Comparison of ENCODE assay signal across 14 cellular contexts in the genomic region with DNA sequence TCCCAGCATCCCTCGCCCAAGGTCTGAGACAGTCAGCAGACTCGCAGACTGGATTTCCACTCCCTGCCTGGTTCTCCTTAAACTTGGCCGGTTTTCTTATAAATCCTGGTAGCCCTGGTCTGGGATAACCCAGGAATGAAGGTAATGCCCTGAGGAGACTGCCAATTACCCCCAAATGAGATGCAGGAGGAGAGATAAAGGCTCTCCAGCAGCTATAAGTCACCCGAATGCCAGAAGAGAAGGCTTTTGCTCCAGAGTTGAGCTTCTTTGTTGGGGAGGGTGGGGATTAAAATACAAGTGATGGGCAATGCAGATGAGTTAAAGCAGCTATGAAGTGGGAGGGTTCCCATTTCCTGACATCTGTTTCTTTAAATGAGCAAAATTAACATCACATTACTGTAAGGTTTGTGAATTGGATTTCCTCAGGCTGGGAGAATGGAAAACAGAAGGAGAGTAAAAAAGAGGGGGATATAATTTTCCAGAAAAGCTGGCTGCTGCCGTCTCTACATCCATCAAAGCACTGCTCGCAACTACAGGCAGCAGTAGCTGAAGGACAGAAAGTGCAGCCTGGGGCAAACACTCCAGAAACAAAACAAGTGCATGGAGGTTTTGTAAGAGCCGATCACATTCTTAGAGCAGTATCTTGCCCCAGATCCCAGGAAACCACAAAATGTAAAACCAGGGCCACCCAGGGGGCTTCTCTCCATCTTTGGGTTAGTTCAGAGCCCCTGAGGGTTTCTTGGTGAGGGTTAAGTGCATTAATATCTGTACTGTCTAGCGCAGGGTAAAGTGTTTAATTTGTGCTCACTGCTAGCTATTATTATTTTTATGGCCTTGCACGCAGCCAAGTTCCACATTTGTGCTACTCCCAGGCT.
DNase-seq lines count a peak whose midpoint lies in the region; ATAC-seq and TF ChIP-seq lines count a peak whose summit lies in the region.
"Had no signal": no experiment of that assay in that cellular context is flagged by ENCODE, and none has a peak within 500 bp of the region (broad histone marks: within the 10 kb centered on the region; RNA-seq: fewer than 3 reads in every experiment).

No MANE protein-coding gene starts in this region.

- H3K9me3 Mint-ChIP-seq in glutamatergic neuron (ENCODE audit: unreplicated experiment): peaks cover 8% of the 10 kb centered on the region
- no peaks in the 10 kb centered on the region for H3K9me3 Mint-ChIP-seq in stimulated activated naive CD8-positive, alpha-beta T cell treated with anti-CD3 and anti-CD28 coated beads, Interleukin-15, amount 100 ng/mL, for 72 hours
- H3K9me3 Mint-ChIP-seq: CD8-positive, alpha-beta memory T cell had no signal

- POLR2A ChIA-PET in SK-N-SH (lab: Yijun Ruan, JAX): interaction anchor here (0.9 to 1.9 kb wide), 7 partner anchors 9 to 129 kb away, joined by 3 to 15 read pairs (median 4); no protein-coding TSS in a partner anchor

- H3K36me3 ChIP-seq in SK-N-SH (replicated peaks in 1 of 2; ENCODE audit: control insufficient read depth in 1 of 2, insufficient read depth in 2 of 2, low read length in 1 of 2): peaks cover 29 to 81% of the 10 kb centered on the region in 2 experiments

- no peaks in the 10 kb centered on the region for H4K20me1 ChIP-seq in SK-N-SH (ENCODE audit: insufficient read depth)

- H3K27me3 Mint-ChIP-seq in glutamatergic neuron (ENCODE audit: unreplicated experiment): peaks cover 7% of the 10 kb centered on the region
- H3K27me3 Mint-ChIP-seq in stimulated activated naive CD8-positive, alpha-beta T cell treated with anti-CD3 and anti-CD28 coated beads, Interleukin-15, amount 100 ng/mL, for 72 hours: peaks cover 8% of the 10 kb centered on the region

- H3K9me2 ChIP-seq in SK-N-SH: no peaks in the 10 kb centered on the region

- H3K27ac Mint-ChIP-seq in glutamatergic neuron (ENCODE audit: unreplicated experiment): peak overlapping the region; percentile 48
- H3K27ac Mint-ChIP-seq in stimulated activated naive CD8-positive, alpha-beta T cell treated with anti-CD3 and anti-CD28 coated beads, Interleukin-15, amount 100 ng/mL, for 72 hours: no peak overlapping the region
- H3K27ac Mint-ChIP-seq: CD8-positive, alpha-beta memory T cell had no signal

- CTCF ChIA-PET in SK-N-SH (lab: Yijun Ruan, JAX): interaction anchor here (0.6 to 1.8 kb wide), 6 partner anchors 9 to 1991 kb away, joined by 3 to 6 read pairs (median 4); no protein-coding TSS in a partner anchor

- DNase-seq in NCI-H524 (lab: John Stamatoyannopoulos, UW) (peak; percentile 48 to 76), NCI-H524 treated with DMSO at 0.1 percent for 48 hours (lab: John Stamatoyannopoulos, UW) (no peak), SK-N-SH (peak; percentile 58), glutamatergic neuron (no peak), occipital lobe (lab: John Stamatoyannopoulos, UW) (no peak), EL (no peak)
- no peak for DNase-seq in stimulated activated naive CD8-positive, alpha-beta T cell treated with anti-CD3 and anti-CD28 coated beads, Interleukin-15, amount 100 ng/mL, for 72 hours
- no peak for DNase-seq in stimulated activated CD4-positive, alpha-beta T cell treated with anti-CD3 and anti-CD28 coated beads, Interleukin-1b, Interleukin-23, amount 100 ng/mL, for 48 hours
- DNase-seq: 8988T; CD8-positive, alpha-beta memory T cell; H7; NCI-H1417 treated with DMSO at 0.1 percent for 48 hours; NCI-H2029 had no signal

- no peak; a peak in 1 of 4 replicates for TF ChIP-seq EP300 in SK-N-SH (IDR thresholded peaks at IDR 0.05; ENCODE audit: borderline replicate concordance in 1 of 2, low read depth in 1 of 2, low read length in 1 of 2)

- no peak overlapping the region for H3K9ac ChIP-seq in SK-N-SH

- H3K27me3 ChIP-seq in SK-N-SH (ENCODE audit: insufficient read depth): no peaks in the 10 kb centered on the region

- no peaks in the 10 kb centered on the region for H3K79me2 ChIP-seq in SK-N-SH (ENCODE audit: insufficient read depth)

- peak overlapping the region in 1 of 2 experiments; percentile 91; a peak in 2 of 4 replicates for H3K27ac ChIP-seq in SK-N-SH (ENCODE audit: low read depth in 2 of 2, low read length in 1 of 2)

- no peak overlapping the region for H2AFZ ChIP-seq in SK-N-SH (ENCODE audit: low read depth)

- H3K36me3 Mint-ChIP-seq in glutamatergic neuron (ENCODE audit: unreplicated experiment): no peaks in the 10 kb centered on the region
- H3K36me3 Mint-ChIP-seq: CD8-positive, alpha-beta memory T cell had no signal

- 72% methylated on average over 8 of the region's 9 CpGs for WGBS in SK-N-SH (ENCODE audit: low lambda C conversion rate)

- ATAC-seq in stimulated activated naive CD8-positive, alpha-beta T cell treated with anti-CD3 and anti-CD28 coated beads, Interleukin-15, amount 100 ng/mL, for 72 hours: no peak
- ATAC-seq: Panc1 had no signal

- H3K9me3 ChIP-seq in SK-N-SH: no peaks in the 10 kb centered on the region

- peaks cover 0 to 57% of the 10 kb centered on the region in 2 experiments; a peak in 2 of 4 replicates for H3K4me1 ChIP-seq in SK-N-SH (ENCODE audit: control insufficient read depth in 1 of 2, insufficient read depth in 2 of 2, low read depth in 1 of 2, low read length in 1 of 2)

- H3K4me3 Mint-ChIP-seq in glutamatergic neuron (ENCODE audit: unreplicated experiment): peak overlapping the region; percentile 32
- no peak overlapping the region for H3K4me3 Mint-ChIP-seq in stimulated activated naive CD8-positive, alpha-beta T cell treated with anti-CD3 and anti-CD28 coated beads, Interleukin-15, amount 100 ng/mL, for 72 hours
- H3K4me3 Mint-ChIP-seq: CD8-positive, alpha-beta memory T cell had no signal

- H3F3A ChIP-seq in SK-N-SH (replicated peaks; ENCODE audit: insufficient read depth): no peaks in the 10 kb centered on the region

- H3K4me2 ChIP-seq in SK-N-SH: no peak overlapping the region

- no peak for TF ChIP-seq CTCF in SK-N-SH (IDR thresholded peaks at IDR 0.05)
- TF ChIP-seq CTCF in glutamatergic neuron (IDR thresholded peaks at IDR 0.05; ENCODE audit: partially characterized antibody, unreplicated experiment): no peak

- H3K4me3 ChIP-seq in SK-N-SH (ENCODE audit: low read depth in 2 of 2, low read length in 1 of 2): no peak overlapping the region

- no peak for TF ChIP-seq RAD21 in SK-N-SH (IDR thresholded peaks at IDR 0.05; ENCODE audit: low read length)

- H3K4me1 Mint-ChIP-seq in glutamatergic neuron (ENCODE audit: low read depth, unreplicated experiment): peaks cover 33% of the 10 kb centered on the region
- H3K4me1 Mint-ChIP-seq in stimulated activated naive CD8-positive, alpha-beta T cell treated with anti-CD3 and anti-CD28 coated beads, Interleukin-15, amount 100 ng/mL, for 72 hours: no peaks in the 10 kb centered on the region
- H3K4me1 Mint-ChIP-seq: CD8-positive, alpha-beta memory T cell had no signal

TF ChIP-seq in SK-N-SH, 30 proteins besides CTCF, POLR2A, EP300 and RAD21:
- TF ChIP-seq RCOR1 (IDR thresholded peaks at IDR 0.05; ENCODE audit: low read length): 0 out of 2 replicates have a peak, but pooled peaks have one; percentile 13
- TF ChIP-seq GATA2 (CRISPR knock-in tag; IDR thresholded peaks at IDR 0.05): peak; percentile 21; the same call in 1 of the 2 replicates
- TF ChIP-seq, protein P1, sequence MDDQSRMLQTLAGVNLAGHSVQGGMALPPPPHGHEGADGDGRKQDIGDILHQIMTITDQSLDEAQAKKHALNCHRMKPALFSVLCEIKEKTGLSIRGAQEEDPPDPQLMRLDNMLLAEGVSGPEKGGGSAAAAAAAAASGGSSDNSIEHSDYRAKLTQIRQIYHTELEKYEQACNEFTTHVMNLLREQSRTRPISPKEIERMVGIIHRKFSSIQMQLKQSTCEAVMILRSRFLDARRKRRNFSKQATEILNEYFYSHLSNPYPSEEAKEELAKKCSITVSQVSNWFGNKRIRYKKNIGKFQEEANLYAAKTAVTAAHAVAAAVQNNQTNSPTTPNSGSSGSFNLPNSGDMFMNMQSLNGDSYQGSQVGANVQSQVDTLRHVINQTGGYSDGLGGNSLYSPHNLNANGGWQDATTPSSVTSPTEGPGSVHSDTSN (IDR thresholded peaks at IDR 0.05): no peak
- TF ChIP-seq, protein P2, sequence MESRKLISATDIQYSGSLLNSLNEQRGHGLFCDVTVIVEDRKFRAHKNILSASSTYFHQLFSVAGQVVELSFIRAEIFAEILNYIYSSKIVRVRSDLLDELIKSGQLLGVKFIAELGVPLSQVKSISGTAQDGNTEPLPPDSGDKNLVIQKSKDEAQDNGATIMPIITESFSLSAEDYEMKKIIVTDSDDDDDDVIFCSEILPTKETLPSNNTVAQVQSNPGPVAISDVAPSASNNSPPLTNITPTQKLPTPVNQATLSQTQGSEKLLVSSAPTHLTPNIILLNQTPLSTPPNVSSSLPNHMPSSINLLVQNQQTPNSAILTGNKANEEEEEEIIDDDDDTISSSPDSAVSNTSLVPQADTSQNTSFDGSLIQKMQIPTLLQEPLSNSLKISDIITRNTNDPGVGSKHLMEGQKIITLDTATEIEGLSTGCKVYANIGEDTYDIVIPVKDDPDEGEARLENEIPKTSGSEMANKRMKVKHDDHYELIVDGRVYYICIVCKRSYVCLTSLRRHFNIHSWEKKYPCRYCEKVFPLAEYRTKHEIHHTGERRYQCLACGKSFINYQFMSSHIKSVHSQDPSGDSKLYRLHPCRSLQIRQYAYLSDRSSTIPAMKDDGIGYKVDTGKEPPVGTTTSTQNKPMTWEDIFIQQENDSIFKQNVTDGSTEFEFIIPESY (IDR thresholded peaks at IDR 0.05; ENCODE audit: borderline replicate concordance, low read depth): no peak
- TF ChIP-seq, protein P3, sequence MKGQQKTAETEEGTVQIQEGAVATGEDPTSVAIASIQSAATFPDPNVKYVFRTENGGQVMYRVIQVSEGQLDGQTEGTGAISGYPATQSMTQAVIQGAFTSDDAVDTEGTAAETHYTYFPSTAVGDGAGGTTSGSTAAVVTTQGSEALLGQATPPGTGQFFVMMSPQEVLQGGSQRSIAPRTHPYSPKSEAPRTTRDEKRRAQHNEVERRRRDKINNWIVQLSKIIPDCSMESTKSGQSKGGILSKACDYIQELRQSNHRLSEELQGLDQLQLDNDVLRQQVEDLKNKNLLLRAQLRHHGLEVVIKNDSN (IDR thresholded peaks at IDR 0.05; ENCODE audit: borderline replicate concordance, low read depth): no peak
- TF ChIP-seq RXRA (IDR thresholded peaks at IDR 0.05; ENCODE audit: borderline replicate concordance, low read depth): no peak
- TF ChIP-seq FOXJ3 (CRISPR knock-in tag; IDR thresholded peaks at IDR 0.05): no peak

Comparison
In these comparisons a context has a peak if more than half of its experiments do, and no peak if none do; other contexts are left out.
1. DNase-seq: peak in NCI-H524 (2 of 2) and SK-N-SH (single experiment); none in NCI-H524 treated with DMSO at 0.1 percent for 48 hours (single experiment), glutamatergic neuron (single experiment), occipital lobe (single experiment), EL (single experiment), stimulated activated naive CD8-positive, alpha-beta T cell treated with anti-CD3 and anti-CD28 coated beads, Interleukin-15, amount 100 ng/mL, for 72 hours (0 of 2) and stimulated activated CD4-positive, alpha-beta T cell treated with anti-CD3 and anti-CD28 coated beads, Interleukin-1b, Interleukin-23, amount 100 ng/mL, for 48 hours (single experiment).